ENCODE assay signal across 8 cellular contexts in the genomic region with DNA sequence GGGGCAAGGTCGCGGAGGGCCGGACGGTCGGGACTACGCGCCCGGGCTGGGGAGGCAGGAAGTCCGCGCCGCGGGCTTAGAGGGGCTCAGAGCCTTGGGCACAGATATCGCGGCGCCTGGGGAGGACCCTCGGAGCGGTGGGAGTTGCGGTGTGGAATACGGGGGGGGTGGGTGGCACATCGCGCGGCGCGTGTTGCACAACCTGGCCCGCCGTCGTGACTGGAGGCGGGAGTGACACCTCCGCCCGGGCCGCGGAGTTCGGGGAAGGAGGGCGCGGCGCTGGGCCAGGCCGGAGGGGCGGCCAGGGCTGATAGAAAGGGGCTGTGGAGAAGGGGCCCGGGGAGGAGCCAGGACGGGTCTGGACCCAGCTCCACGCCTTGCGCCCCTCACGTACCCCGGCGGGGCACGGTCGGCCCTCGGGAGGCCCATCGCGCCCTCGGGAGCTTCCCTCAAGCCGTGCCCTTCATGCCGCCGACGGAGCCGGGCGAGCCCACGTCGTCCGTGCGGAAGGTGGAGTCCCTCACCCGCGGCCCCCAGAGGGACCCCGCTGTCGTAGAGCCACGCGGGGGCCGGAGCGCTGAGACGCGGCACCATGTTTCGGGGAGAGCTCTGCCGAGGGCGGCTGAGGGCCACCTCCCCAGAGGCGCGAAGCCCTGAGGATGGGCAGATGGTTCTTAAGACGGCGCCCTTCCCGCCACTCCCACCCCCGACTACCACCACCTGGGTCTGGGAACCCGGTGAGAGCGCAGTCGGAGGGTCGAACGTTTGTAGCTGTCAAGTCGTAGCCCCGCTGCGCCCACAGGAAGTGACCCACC. TPM values are rescaled to one million over a fixed set of nuclear protein-coding genes. Genes with fewer than 3 reads are reported as not detected.
DNase-seq lines count a peak whose midpoint lies in the region; ATAC-seq and TF ChIP-seq lines count a peak whose summit lies in the region.

No MANE protein-coding gene starts in this region.

- in situ Hi-C loops in ACHN (cut with HindIII; ENCODE audit: low pct_ligation_motif_present, low pct_unique_long_range_greater_than_20kb, low sequenced_read_pairs): no loop called here

- H3K9me3 Mint-ChIP-seq in CD8-positive, alpha-beta memory T cell: no peaks in the 10 kb centered on the region
- no peaks in the 10 kb centered on the region for H3K9me3 Mint-ChIP-seq in activated CD4-positive, alpha-beta T cell treated with anti-CD3 and anti-CD28 coated beads, Interleukin-2, amount 10 ng/mL, durations not matched to agents 7 days and 5 days
- H3K9me3 Mint-ChIP-seq in neural crest cell: no peaks in the 10 kb centered on the region

- peak overlapping the region; percentile 68 for H3K27ac ChIP-seq in CD8-positive, alpha-beta memory T cell (ENCODE audit: low read depth, low read length)

- peak overlapping the region; percentile 35 for H3K4me3 ChIP-seq in CD8-positive, alpha-beta memory T cell (ENCODE audit: low read length)

- CTCF ChIA-PET in CD8-positive, alpha-beta memory T cell (lab: Charles Lee): interaction anchor here (1.2 to 5.2 kb wide), 4 partner anchors 10 to 87 kb away, joined by 3 to 26 read pairs (median 4); no protein-coding TSS in a partner anchor
- CTCF ChIA-PET in activated CD4-positive, alpha-beta T cell treated with anti-CD3 and anti-CD28 coated beads, Interleukin-2, amount 10 ng/mL, durations not matched to agents 7 days and 5 days (lab: Charles Lee): interaction anchor here (1.2 kb wide), 1 partner anchor 10 kb away, joined by 3 read pairs; no protein-coding TSS in a partner anchor

- H3K27me3 Mint-ChIP-seq in CD8-positive, alpha-beta memory T cell: no peaks in the 10 kb centered on the region
- peaks cover 1% of the 10 kb centered on the region for H3K27me3 Mint-ChIP-seq in activated CD4-positive, alpha-beta T cell treated with anti-CD3 and anti-CD28 coated beads, Interleukin-2, amount 10 ng/mL, durations not matched to agents 7 days and 5 days
- H3K27me3 Mint-ChIP-seq in neural crest cell (ENCODE audit: low read depth): peaks cover 41% of the 10 kb centered on the region

- ATAC-seq in HG02642 (IDR thresholded peaks at IDR 0.05; ENCODE audit: poor library complexity, unreplicated experiment) (peak; percentile 16), esophagus mucosa (peak; percentile 57)

- H3K36me3 Mint-ChIP-seq in CD8-positive, alpha-beta memory T cell: peaks cover 0 to 11% (median 0%) of the 10 kb centered on the region in 3 donors
- H3K36me3 Mint-ChIP-seq in activated CD4-positive, alpha-beta T cell treated with anti-CD3 and anti-CD28 coated beads, Interleukin-2, amount 10 ng/mL, durations not matched to agents 7 days and 5 days (ENCODE audit: low read depth): peaks cover 29% of the 10 kb centered on the region
- H3K36me3 Mint-ChIP-seq in neural crest cell (ENCODE audit: low read depth): no peaks in the 10 kb centered on the region

- peaks cover 40% of the 10 kb centered on the region for H3K4me1 ChIP-seq in CD8-positive, alpha-beta memory T cell (ENCODE audit: insufficient read depth, low read length)

- no peaks in the 10 kb centered on the region for H3K27me3 ChIP-seq in CD8-positive, alpha-beta memory T cell (ENCODE audit: insufficient read depth, low read length, poor library complexity, severe bottlenecking)

- H3K9me3 ChIP-seq in CD8-positive, alpha-beta memory T cell (ENCODE audit: low read length): no peaks in the 10 kb centered on the region

- peak overlapping the region in 6 of 8 donors; percentile 29 to 98 (median 91) for H3K27ac Mint-ChIP-seq in CD8-positive, alpha-beta memory T cell
- H3K27ac Mint-ChIP-seq in activated CD4-positive, alpha-beta T cell treated with anti-CD3 and anti-CD28 coated beads, Interleukin-2, amount 10 ng/mL, durations not matched to agents 7 days and 5 days: peak overlapping the region; percentile 93
- no peak overlapping the region for H3K27ac Mint-ChIP-seq in neural crest cell (ENCODE audit: unreplicated experiment)

- TF ChIP-seq CTCF in neural crest cell (conservative IDR thresholded peaks at IDR 0.05): no peak

- POLR2A ChIA-PET in CD8-positive, alpha-beta memory T cell (lab: Charles Lee): interaction anchor here (0.8 to 1.2 kb wide), 3 partner anchors 71 to 86 kb away, joined by 3 to 5 read pairs (median 3); no protein-coding TSS in a partner anchor
- POLR2A ChIA-PET in activated CD4-positive, alpha-beta T cell treated with anti-CD3 and anti-CD28 coated beads, Interleukin-2, amount 10 ng/mL, durations not matched to agents 7 days and 5 days (lab: Charles Lee): no interaction called here

- H3K4me1 Mint-ChIP-seq in CD8-positive, alpha-beta memory T cell: peaks cover 45 to 55% (median 52%) of the 10 kb centered on the region in 3 donors
- H3K4me1 Mint-ChIP-seq in activated CD4-positive, alpha-beta T cell treated with anti-CD3 and anti-CD28 coated beads, Interleukin-2, amount 10 ng/mL, durations not matched to agents 7 days and 5 days: peaks cover 54% of the 10 kb centered on the region
- peaks cover 9% of the 10 kb centered on the region for H3K4me1 Mint-ChIP-seq in neural crest cell

- H3K36me3 ChIP-seq in CD8-positive, alpha-beta memory T cell (ENCODE audit: insufficient read depth, low read length): no peaks in the 10 kb centered on the region

- peak in 3 of 5 donors; percentile 14 to 33 (median 32) for DNase-seq in CD8-positive, alpha-beta memory T cell
- DNase-seq in activated CD4-positive, alpha-beta T cell treated with anti-CD3 and anti-CD28 coated beads, Interleukin-2, amount 10 ng/mL, durations not matched to agents 7 days and 5 days: no peak
- DNase-seq in neural crest cell (ENCODE audit: low read depth, low spot score): no peak
- no peak for DNase-seq in LoVo (ENCODE audit: low spot score)
- no peak for DNase-seq in NCI-H524 treated with DMSO at 0.1 percent for 48 hours (lab: John Stamatoyannopoulos, UW)
- no peak for DNase-seq in ACHN

- H3K4me3 Mint-ChIP-seq in CD8-positive, alpha-beta memory T cell: peak overlapping the region; percentile 85 to 97 (median 92)
- H3K4me3 Mint-ChIP-seq in activated CD4-positive, alpha-beta T cell treated with anti-CD3 and anti-CD28 coated beads, Interleukin-2, amount 10 ng/mL, durations not matched to agents 7 days and 5 days: peak overlapping the region; percentile 82
- peak overlapping the region; percentile 83 for H3K4me3 Mint-ChIP-seq in neural crest cell

RNA-seq across cellular contexts. Expression of a gene that starts 0.7 kb away (rescaled TPM):
- 10 to 100 TPM; 21.7 to 22.0 TPM for total RNA-seq in CD8-positive, alpha-beta memory T cell
- polyA plus RNA-seq in CD8-positive, alpha-beta memory T cell: 30.2 TPM
- 10 to 100 TPM; 53.6 to 55.9 TPM for total RNA-seq in activated CD4-positive, alpha-beta T cell treated with anti-CD3 and anti-CD28 coated beads, Interleukin-2, amount 10 ng/mL, durations not matched to agents 7 days and 5 days
- total RNA-seq in esophagus mucosa (8.0 TPM), neural crest cell (7.1 and 8.0 TPM in 2 replicates)

RNA-seq across cellular contexts. Expression of a gene that starts 35.7 kb away (rescaled TPM):
- under 1 TPM; 0.11 to 0.15 TPM for total RNA-seq in CD8-positive, alpha-beta memory T cell
- polyA plus RNA-seq in CD8-positive, alpha-beta memory T cell: not detected
- total RNA-seq in activated CD4-positive, alpha-beta T cell treated with anti-CD3 and anti-CD28 coated beads, Interleukin-2, amount 10 ng/mL, durations not matched to agents 7 days and 5 days: under 1 TPM; 0.05 to 0.06 TPM
- total RNA-seq in esophagus mucosa (0.28 TPM), neural crest cell (12.2 and 12.6 TPM in 2 replicates)

Comparison
In these comparisons a context has a peak if more than half of its experiments do, and no peak if none do; other contexts are left out.
1. DNase-seq: peak in CD8-positive, alpha-beta memory T cell (3 of 5); none in activated CD4-positive, alpha-beta T cell treated with anti-CD3 and anti-CD28 coated beads, Interleukin-2, amount 10 ng/mL, durations not matched to agents 7 days and 5 days (single experiment), neural crest cell (single experiment), LoVo (single experiment), NCI-H524 treated with DMSO at 0.1 percent for 48 hours (single experiment) and ACHN (single experiment).
2. RNA of a gene that starts 35.7 kb away (total RNA-seq): 12.2 to 12.6 TPM in neural crest cell; 0.28 TPM in esophagus mucosa (single experiment), 0.11 to 0.15 TPM in CD8-positive, alpha-beta memory T cell and 0.05 to 0.06 TPM in activated CD4-positive, alpha-beta T cell treated with anti-CD3 and anti-CD28 coated beads, Interleukin-2, amount 10 ng/mL, durations not matched to agents 7 days and 5 days; every median in the first group is over 10 times any median in the second.
3. Peak in every context shown above with its lines, with median percentiles within 50 percentile points of each other: H3K4me3 Mint-ChIP-seq.